Comparison of ENCODE assay signal across 15 cellular contexts in genomic region chr11:131079036-131079435, GRCh38.
DNase-seq lines count a peak whose midpoint lies in the region; TF ChIP-seq lines count a peak whose summit lies in the region.
"Had no signal": no experiment of that assay in that cellular context is flagged by ENCODE, and none has a peak within 500 bp of the region (broad histone marks: within the 10 kb centered on the region; RNA-seq: fewer than 3 reads in every experiment).

No MANE protein-coding gene starts in this region.

- H4K8ac ChIP-seq in mesenchymal stem cell (ENCODE audit: low read length) = no peak overlapping the region

- H3K9me3 ChIP-seq in mesenchymal stem cell (ENCODE audit: control insufficient read depth, low read length) (peaks cover 9% of the 10 kb centered on the region), HAP-1 (no peaks in the 10 kb centered on the region), thyroid gland (no peaks in the 10 kb centered on the region)

- peaks cover 55% of the 10 kb centered on the region for H3K4me1 Mint-ChIP-seq in HFFc6 (ENCODE audit: low read depth)
- H3K4me1 Mint-ChIP-seq: CD14-positive monocyte had no signal

- peaks cover 4% of the 10 kb centered on the region; the same call in 1 of the 2 replicates for H3K9me3 Mint-ChIP-seq in HFFc6

- no peak overlapping the region for H3K4me2 ChIP-seq in mesenchymal stem cell (ENCODE audit: low read length, poor library complexity, severe bottlenecking)
- H3K4me2 ChIP-seq: KMS-11 had no signal

- no peak overlapping the region for H2BK120ac ChIP-seq in mesenchymal stem cell (ENCODE audit: low read depth, low read length)

- H3K27me3 ChIP-seq in mesenchymal stem cell (ENCODE audit: control insufficient read depth in 1 of 2, insufficient read depth in 1 of 2, low read length in 2 of 2) (no peaks in the 10 kb centered on the region), HAP-1 (ENCODE audit: low read depth) (no peaks in the 10 kb centered on the region), thyroid gland (no peaks in the 10 kb centered on the region)

- peak overlapping the region; percentile 56; the same call in 1 of the 2 replicates for H3K4me3 Mint-ChIP-seq in HFFc6
- H3K4me3 Mint-ChIP-seq: CD14-positive monocyte; CD8-positive, alpha-beta T cell had no signal

- peaks cover 2% of the 10 kb centered on the region; the same call in 1 of the 2 replicates for H3K27me3 Mint-ChIP-seq in HFFc6 (ENCODE audit: insufficient read depth)

- intact Hi-C loops in thyroid gland (cut with DNase I) = no loop called here

- no peak overlapping the region for H3K4ac ChIP-seq in mesenchymal stem cell (ENCODE audit: low read depth in 1 of 2, low read length in 2 of 2)

- H3K18ac ChIP-seq in mesenchymal stem cell (ENCODE audit: low read depth in 1 of 2, low read length in 2 of 2) = no peak overlapping the region

- no peak overlapping the region for H3K14ac ChIP-seq in mesenchymal stem cell (ENCODE audit: low read length in 2 of 2)

- H3K4me1 ChIP-seq in mesenchymal stem cell (ENCODE audit: control insufficient read depth, insufficient read depth, low read depth, low read length) (no peaks in the 10 kb centered on the region), HAP-1 (no peaks in the 10 kb centered on the region), thyroid gland (no peaks in the 10 kb centered on the region)

- H3K36me3 ChIP-seq in mesenchymal stem cell (ENCODE audit: control insufficient read depth in 1 of 2, insufficient read depth in 2 of 2, low read depth in 1 of 2, low read length in 2 of 2) (no peaks in the 10 kb centered on the region), HAP-1 (replicated peaks) (no peaks in the 10 kb centered on the region), thyroid gland (no peaks in the 10 kb centered on the region)

- 88% methylated on average over 3 of the region's 3 CpGs for WGBS in mesenchymal stem cell
- 83 to 97% methylated on average over 3 of the region's 3 CpGs for WGBS in thyroid gland, 2 donors

- no peak for TF ChIP-seq POLR2A in thyroid gland (IDR thresholded peaks at IDR 0.05)

- H2BK5ac ChIP-seq in mesenchymal stem cell (ENCODE audit: low read depth, low read length, poor library complexity, severe bottlenecking) = no peak overlapping the region

- H2AFZ ChIP-seq in mesenchymal stem cell (ENCODE audit: low read depth, low read length) = no peak overlapping the region

- DNase-seq in AG08396 (ENCODE audit: low spot score) (peak; percentile 29), EH (ENCODE audit: low read depth) (peak; percentile 51), HFFc6 (peak; percentile 65), epithelial cell of esophagus (ENCODE audit: low read depth) (peak; percentile 53), mesenchymal stem cell (no peak), HAP-1 (ENCODE audit: low spot score in 2 of 2) (no peak), NCI-H524 treated with DMSO at 0.1 percent for 48 hours (lab: John Stamatoyannopoulos, UW) (no peak), thyroid gland (no peak)
- DNase-seq: ACHN; CD8-positive, alpha-beta T cell; COR-L47; DND-41 had no signal

- H3K27ac ChIP-seq in mesenchymal stem cell (ENCODE audit: low read length, poor library complexity, severe bottlenecking) (no peak overlapping the region), thyroid gland (no peak overlapping the region)
- H3K27ac ChIP-seq: KMS-11 had no signal

- no peak overlapping the region for H3K9ac ChIP-seq in mesenchymal stem cell (ENCODE audit: low read length)
- H3K9ac ChIP-seq: KMS-11 had no signal

- no peak overlapping the region for H2BK12ac ChIP-seq in mesenchymal stem cell (ENCODE audit: low read length in 2 of 2)

- H2BK15ac ChIP-seq in mesenchymal stem cell (ENCODE audit: low read depth, poor library complexity, severe bottlenecking) = no peak overlapping the region

- no peak overlapping the region for H3K23ac ChIP-seq in mesenchymal stem cell (ENCODE audit: low read length in 2 of 2)

- H4K91ac ChIP-seq in mesenchymal stem cell (ENCODE audit: low read length) = no peak overlapping the region

- H2AK5ac ChIP-seq in mesenchymal stem cell (ENCODE audit: low read length, severe bottlenecking) = no peak overlapping the region

- no peaks in the 10 kb centered on the region for H3K79me1 ChIP-seq in mesenchymal stem cell (replicated peaks; ENCODE audit: low read length, poor library complexity, severe bottlenecking)

- H3K36me3 Mint-ChIP-seq in HFFc6 (ENCODE audit: low read depth) = peaks cover 11% of the 10 kb centered on the region
- H3K36me3 Mint-ChIP-seq: CD14-positive monocyte; CD8-positive, alpha-beta T cell had no signal

- peak overlapping the region; percentile 61 for H3K27ac Mint-ChIP-seq in HFFc6
- H3K27ac Mint-ChIP-seq: CD14-positive monocyte; CD8-positive, alpha-beta T cell had no signal

- H3K4me3 ChIP-seq in epithelial cell of esophagus (ENCODE audit: low read length) = no peak overlapping the region
- no peak overlapping the region for H3K4me3 ChIP-seq in mesenchymal stem cell (ENCODE audit: insufficient read depth in 1 of 2, low read depth in 1 of 2, low read length in 2 of 2)
- H3K4me3 ChIP-seq in HAP-1 = no peak overlapping the region
- no peak overlapping the region for H3K4me3 ChIP-seq in thyroid gland (replicated peaks in 1 of 3)
- H3K4me3 ChIP-seq: GM12878 had no signal

- TF ChIP-seq CTCF in HFFc6 (IDR thresholded peaks at IDR 0.05) (no peak), epithelial cell of esophagus (IDR thresholded peaks at IDR 0.05; ENCODE audit: insufficient read depth, low read depth, low read length, missing control alignments) (no peak), thyroid gland (IDR thresholded peaks at IDR 0.05) (no peak)

- in situ Hi-C loops in HAP-1 (cut with MboI; ENCODE audit: low sequenced_read_pairs) = no loop called here

Comparison
In these comparisons a context has a peak if more than half of its experiments do, and no peak if none do; other contexts are left out.
1. DNase-seq: peak in AG08396 (single experiment), EH (single experiment), HFFc6 (single experiment) and epithelial cell of esophagus (single experiment); none in mesenchymal stem cell (single experiment), HAP-1 (0 of 2), NCI-H524 treated with DMSO at 0.1 percent for 48 hours (single experiment) and thyroid gland (0 of 2).